27 cellular contexts compared by ENCODE assay signal in genomic region chr19:15900504-15900903, GRCh38. TPM values are rescaled to one million over a fixed set of nuclear protein-coding genes. Genes with fewer than 3 reads are reported as not detected.
DNase-seq lines count a peak whose midpoint lies in the region; ATAC-seq and TF ChIP-seq lines count a peak whose summit lies in the region.
"Had no signal": no experiment of that assay in that cellular context is flagged by ENCODE, and none has a peak within 500 bp of the region (broad histone marks: within the 10 kb centered on the region; RNA-seq: fewer than 3 reads in every experiment).

No MANE protein-coding gene starts in this region.

- TF ChIP-seq CTCF in natural killer cell (IDR thresholded peaks at IDR 0.05) = no peak

- no peaks in the 10 kb centered on the region for H3K9me3 Mint-ChIP-seq in natural killer cell treated with Interleukin-12 subunit alpha and Interleukin-12 subunit beta and Interleukin-15 and Interleukin-18, amount 100 ng/mL, for 72 hours
- H3K9me3 Mint-ChIP-seq in natural killer cell = no peaks in the 10 kb centered on the region
- H3K9me3 Mint-ChIP-seq in activated naive CD8-positive, alpha-beta T cell treated with anti-CD3 and anti-CD28 coated beads, Interleukin-2, amount 10 ng/mL, durations not matched to agents 7 days and 5 days = peaks cover 1% of the 10 kb centered on the region
- H3K9me3 Mint-ChIP-seq in stimulated activated naive CD8-positive, alpha-beta T cell treated with anti-CD3 and anti-CD28 coated beads, Interleukin-15, amount 100 ng/mL, for 72 hours = no peaks in the 10 kb centered on the region

- DNase-seq in natural killer cell treated with Interleukin-12 subunit alpha and Interleukin-12 subunit beta and Interleukin-15 and Interleukin-18, amount 100 ng/mL, for 72 hours (ENCODE audit: low spot score) = no peak
- DNase-seq in natural killer cell = no peak
- peak; percentile 16 for DNase-seq in M059J (ENCODE audit: low read depth)
- no peak for DNase-seq in activated naive CD8-positive, alpha-beta T cell treated with anti-CD3 and anti-CD28 coated beads, Interleukin-2, amount 10 ng/mL, durations not matched to agents 7 days and 5 days
- no peak for DNase-seq in stimulated activated naive CD8-positive, alpha-beta T cell treated with anti-CD3 and anti-CD28 coated beads, Interleukin-15, amount 100 ng/mL, for 72 hours
- DNase-seq in iPS-NIHi11 (ENCODE audit: low spot score) = no peak
- DNase-seq: activated CD4-positive, alpha-beta T cell treated with anti-CD3 and anti-CD28 coated beads for 4 hours; activated CD8-positive, alpha-beta memory T cell treated with anti-CD3 and anti-CD28 coated beads, Interleukin-2, amount 50 U/mL, for 4 hours; activated gamma-delta T cell treated with Interleukin-2 at 50 U/mL for 16 hours; dermis blood vessel endothelial cell; hippocampal formation; KBM-7; mesenchymal stem cell; NCI-H1436 treated with DMSO at 0.1 percent for 48 hours; psoas muscle; stimulated activated CD4-positive, alpha-beta T cell treated with anti-CD3 and anti-CD28 coated beads, Interleukin-15, amount 100 ng/mL, for 24 hours; stimulated activated naive CD4-positive, alpha-beta T cell; uterus had no signal

- intact Hi-C loops in natural killer cell (cut with micrococcal nuclease) = no loop called here

- peak in 1 of 2 donors; percentile 29 for ATAC-seq in natural killer cell treated with Interleukin-12 subunit alpha and Interleukin-12 subunit beta and Interleukin-15 and Interleukin-18, amount 100 ng/mL, for 72 hours
- ATAC-seq in natural killer cell = no peak
- no peak for ATAC-seq in activated naive CD8-positive, alpha-beta T cell treated with anti-CD3 and anti-CD28 coated beads, Interleukin-2, amount 10 ng/mL, durations not matched to agents 7 days and 5 days (ENCODE audit: low read depth)
- ATAC-seq in stimulated activated naive CD8-positive, alpha-beta T cell treated with anti-CD3 and anti-CD28 coated beads, Interleukin-15, amount 100 ng/mL, for 72 hours = no peak
- no peak for ATAC-seq in GM21447 (IDR thresholded peaks at IDR 0.05; ENCODE audit: unreplicated experiment)
- ATAC-seq: left lobe of liver, psoas muscle had no signal

- no peak overlapping the region for H3K27ac Mint-ChIP-seq in natural killer cell treated with Interleukin-12 subunit alpha and Interleukin-12 subunit beta and Interleukin-15 and Interleukin-18, amount 100 ng/mL, for 72 hours
- no peak overlapping the region for H3K27ac Mint-ChIP-seq in natural killer cell
- no peak overlapping the region for H3K27ac Mint-ChIP-seq in activated naive CD8-positive, alpha-beta T cell treated with anti-CD3 and anti-CD28 coated beads, Interleukin-2, amount 10 ng/mL, durations not matched to agents 7 days and 5 days
- peak overlapping the region in 1 of 2 donors; percentile 49 for H3K27ac Mint-ChIP-seq in stimulated activated naive CD8-positive, alpha-beta T cell treated with anti-CD3 and anti-CD28 coated beads, Interleukin-15, amount 100 ng/mL, for 72 hours

- H3K4me1 Mint-ChIP-seq in natural killer cell treated with Interleukin-12 subunit alpha and Interleukin-12 subunit beta and Interleukin-15 and Interleukin-18, amount 100 ng/mL, for 72 hours (ENCODE audit: low read depth in 2 of 2) = no peaks in the 10 kb centered on the region
- H3K4me1 Mint-ChIP-seq in natural killer cell = no peaks in the 10 kb centered on the region
- H3K4me1 Mint-ChIP-seq in activated naive CD8-positive, alpha-beta T cell treated with anti-CD3 and anti-CD28 coated beads, Interleukin-2, amount 10 ng/mL, durations not matched to agents 7 days and 5 days = peaks cover 6% of the 10 kb centered on the region
- H3K4me1 Mint-ChIP-seq in stimulated activated naive CD8-positive, alpha-beta T cell treated with anti-CD3 and anti-CD28 coated beads, Interleukin-15, amount 100 ng/mL, for 72 hours = peaks cover 7% of the 10 kb centered on the region

- peaks cover 16 to 32% of the 10 kb centered on the region in 2 donors for H3K27me3 Mint-ChIP-seq in natural killer cell treated with Interleukin-12 subunit alpha and Interleukin-12 subunit beta and Interleukin-15 and Interleukin-18, amount 100 ng/mL, for 72 hours
- H3K27me3 Mint-ChIP-seq in natural killer cell (ENCODE audit: low read depth in 2 of 2) = peaks cover 16 to 47% of the 10 kb centered on the region in 2 donors
- peaks cover 39% of the 10 kb centered on the region for H3K27me3 Mint-ChIP-seq in activated naive CD8-positive, alpha-beta T cell treated with anti-CD3 and anti-CD28 coated beads, Interleukin-2, amount 10 ng/mL, durations not matched to agents 7 days and 5 days
- peaks cover 18% of the 10 kb centered on the region for H3K27me3 Mint-ChIP-seq in stimulated activated naive CD8-positive, alpha-beta T cell treated with anti-CD3 and anti-CD28 coated beads, Interleukin-15, amount 100 ng/mL, for 72 hours

- H3K36me3 Mint-ChIP-seq in natural killer cell treated with Interleukin-12 subunit alpha and Interleukin-12 subunit beta and Interleukin-15 and Interleukin-18, amount 100 ng/mL, for 72 hours = no peaks in the 10 kb centered on the region
- H3K36me3 Mint-ChIP-seq in natural killer cell = no peaks in the 10 kb centered on the region
- no peaks in the 10 kb centered on the region for H3K36me3 Mint-ChIP-seq in activated naive CD8-positive, alpha-beta T cell treated with anti-CD3 and anti-CD28 coated beads, Interleukin-2, amount 10 ng/mL, durations not matched to agents 7 days and 5 days

- POLR2A ChIA-PET in activated naive CD8-positive, alpha-beta T cell treated with anti-CD3 and anti-CD28 coated beads, Interleukin-2, amount 10 ng/mL, durations not matched to agents 7 days and 5 days (lab: Charles Lee) = no interaction called here

- H3K4me3 Mint-ChIP-seq in natural killer cell treated with Interleukin-12 subunit alpha and Interleukin-12 subunit beta and Interleukin-15 and Interleukin-18, amount 100 ng/mL, for 72 hours = peak overlapping the region; percentile 77
- H3K4me3 Mint-ChIP-seq in natural killer cell = no peak overlapping the region
- H3K4me3 Mint-ChIP-seq in activated naive CD8-positive, alpha-beta T cell treated with anti-CD3 and anti-CD28 coated beads, Interleukin-2, amount 10 ng/mL, durations not matched to agents 7 days and 5 days = peak overlapping the region; percentile 80
- H3K4me3 Mint-ChIP-seq in stimulated activated naive CD8-positive, alpha-beta T cell treated with anti-CD3 and anti-CD28 coated beads, Interleukin-15, amount 100 ng/mL, for 72 hours = peak overlapping the region; percentile 71 to 80

RNA-seq across cellular contexts. Expression of gene CYP4F2, which starts 2.6 kb away (rescaled TPM):
- total RNA-seq in natural killer cell treated with Interleukin-12 subunit alpha and Interleukin-12 subunit beta and Interleukin-15 and Interleukin-18, amount 100 ng/mL, for 72 hours = not detected
- total RNA-seq in natural killer cell = under 1 TPM in 1 of 3 donors, not detected in 2; 0.75 TPM
- total RNA-seq in M059J (2014; rRNA removed; shearing (Covaris generic)) = 1.6 and 1.8 TPM in 2 replicates
- total RNA-seq in activated naive CD8-positive, alpha-beta T cell treated with anti-CD3 and anti-CD28 coated beads, Interleukin-2, amount 10 ng/mL, durations not matched to agents 7 days and 5 days = under 1 TPM in 1 of 2 experiments, not detected in 1; 0.33 TPM
- total RNA-seq: cardiac septum; dermis blood vessel endothelial cell; NCI-H460; psoas muscle; RPMI7951; SK-MEL-5; T-helper 1 cell treated with Interleukin-12 subunit alpha and Interleukin-12 subunit beta and Interleukin-4 antibody, amounts not matched to agents 30 ng/mL and 1 ng/mL, for 36 hours had no signal

RNA-seq across cellular contexts. Expression of gene CYP4F11, which starts 33.8 kb away (rescaled TPM):
- not detected for total RNA-seq in natural killer cell treated with Interleukin-12 subunit alpha and Interleukin-12 subunit beta and Interleukin-15 and Interleukin-18, amount 100 ng/mL, for 72 hours
- total RNA-seq in natural killer cell = not detected
- total RNA-seq in M059J (2014; rRNA removed; shearing (Covaris generic)) = 0.17 and 0.44 TPM in 2 replicates
- total RNA-seq in activated naive CD8-positive, alpha-beta T cell treated with anti-CD3 and anti-CD28 coated beads, Interleukin-2, amount 10 ng/mL, durations not matched to agents 7 days and 5 days = not detected
- total RNA-seq: dermis blood vessel endothelial cell; RPMI7951; T-helper 1 cell treated with Interleukin-12 subunit alpha and Interleukin-12 subunit beta and Interleukin-4 antibody, amounts not matched to agents 30 ng/mL and 1 ng/mL, for 36 hours had no signal

RNA-seq across cellular contexts. Expression of gene OR10H4, which starts 48.3 kb away (rescaled TPM):
- total RNA-seq in natural killer cell treated with Interleukin-12 subunit alpha and Interleukin-12 subunit beta and Interleukin-15 and Interleukin-18, amount 100 ng/mL, for 72 hours = not detected
- not detected for total RNA-seq in natural killer cell
- total RNA-seq in M059J (2014; rRNA removed; shearing (Covaris generic)) = not detected in 2 replicates
- not detected for total RNA-seq in activated naive CD8-positive, alpha-beta T cell treated with anti-CD3 and anti-CD28 coated beads, Interleukin-2, amount 10 ng/mL, durations not matched to agents 7 days and 5 days
- total RNA-seq: ascending aorta; cardiac septum; dermis blood vessel endothelial cell; HT1080; left lobe of liver; NCI-H460; psoas muscle; RPMI7951; SK-MEL-5; T-helper 1 cell treated with Interleukin-12 subunit alpha and Interleukin-12 subunit beta and Interleukin-4 antibody, amounts not matched to agents 30 ng/mL and 1 ng/mL, for 36 hours; uterus had no signal
